Comparison of ENCODE assay signal across 32 cellular contexts in genomic region chr19:56201973-56202372, GRCh38. TPM values are rescaled to one million over a fixed set of nuclear protein-coding genes. Genes with fewer than 3 reads are reported as not detected.
"Had no signal": no experiment of that assay in that cellular context is flagged by ENCODE, and none has a peak within 500 bp of the region (broad histone marks: within the 10 kb centered on the region; RNA-seq: fewer than 3 reads in every experiment).

ZSCAN5C (plus strand) TSS chr19:56202273; CDS start chr19:56205914, 3,641 bp downstream.

- H3K4me3 Mint-ChIP-seq: stimulated activated effector memory CD8-positive, alpha-beta T cell treated with anti-CD3 and anti-CD28 coated beads, Interleukin-12 subunit alpha, Interleukin-12 subunit beta, amount 100 ng/mL, for 72 hours; stimulated activated memory B cell treated with anti-CD40 and anti-IgM and Interleukin-4, amounts not matched to agents 10 μg/mL and 1 μg/mL and 100 μg/mL, for 72 hours; stimulated activated naive B cell treated with anti-CD40 and anti-IgM and Interleukin-4, amounts not matched to agents 10 μg/mL and 1 μg/mL and 100 μg/mL, for 72 hours; stimulated activated naive CD8-positive, alpha-beta T cell treated with anti-CD3 and anti-CD28 coated beads, Interleukin-15, amount 100 ng/mL, for 72 hours; stimulated activated naive CD8-positive, alpha-beta T cell treated with anti-CD3 and anti-CD28 coated beads, Interleukin-15, Interleukin-2, amounts not matched to agents 100 ng/mL and 50 ng/mL, for 24 hours; type B pancreatic cell had no signal

- ATAC-seq: stimulated activated effector memory CD8-positive, alpha-beta T cell treated with anti-CD3 and anti-CD28 coated beads, Interleukin-12 subunit alpha, Interleukin-12 subunit beta, amount 100 ng/mL, for 72 hours; stimulated activated memory B cell treated with anti-CD40 and anti-IgM and Interleukin-4, amounts not matched to agents 10 μg/mL and 1 μg/mL and 100 μg/mL, for 72 hours; stimulated activated naive B cell treated with anti-CD40 and anti-IgM and Interleukin-4, amounts not matched to agents 10 μg/mL and 1 μg/mL and 100 μg/mL, for 72 hours; stimulated activated naive CD8-positive, alpha-beta T cell treated with anti-CD3 and anti-CD28 coated beads, Interleukin-15, amount 100 ng/mL, for 72 hours; stimulated activated naive CD8-positive, alpha-beta T cell treated with anti-CD3 and anti-CD28 coated beads, Interleukin-15, Interleukin-2, amounts not matched to agents 100 U/mL and 50 U/mL, for 24 hours; upper lobe of right lung had no signal

- H3K36me3 Mint-ChIP-seq: stimulated activated effector memory CD8-positive, alpha-beta T cell treated with anti-CD3 and anti-CD28 coated beads, Interleukin-12 subunit alpha, Interleukin-12 subunit beta, amount 100 ng/mL, for 72 hours; stimulated activated memory B cell treated with anti-CD40 and anti-IgM and Interleukin-4, amounts not matched to agents 10 μg/mL and 1 μg/mL and 100 μg/mL, for 72 hours; stimulated activated naive B cell treated with anti-CD40 and anti-IgM and Interleukin-4, amounts not matched to agents 10 μg/mL and 1 μg/mL and 100 μg/mL, for 72 hours; type B pancreatic cell had no signal

- H3K9me3 Mint-ChIP-seq: stimulated activated effector memory CD8-positive, alpha-beta T cell treated with anti-CD3 and anti-CD28 coated beads, Interleukin-12 subunit alpha, Interleukin-12 subunit beta, amount 100 ng/mL, for 72 hours; stimulated activated memory B cell treated with anti-CD40 and anti-IgM and Interleukin-4, amounts not matched to agents 10 μg/mL and 1 μg/mL and 100 μg/mL, for 72 hours; stimulated activated naive B cell treated with anti-CD40 and anti-IgM and Interleukin-4, amounts not matched to agents 10 μg/mL and 1 μg/mL and 100 μg/mL, for 72 hours; stimulated activated naive CD8-positive, alpha-beta T cell treated with anti-CD3 and anti-CD28 coated beads, Interleukin-15, amount 100 ng/mL, for 72 hours; stimulated activated naive CD8-positive, alpha-beta T cell treated with anti-CD3 and anti-CD28 coated beads, Interleukin-15, Interleukin-2, amounts not matched to agents 100 ng/mL and 50 ng/mL, for 24 hours; type B pancreatic cell had no signal

- H3K4me1 Mint-ChIP-seq: stimulated activated effector memory CD8-positive, alpha-beta T cell treated with anti-CD3 and anti-CD28 coated beads, Interleukin-12 subunit alpha, Interleukin-12 subunit beta, amount 100 ng/mL, for 72 hours; stimulated activated memory B cell treated with anti-CD40 and anti-IgM and Interleukin-4, amounts not matched to agents 10 μg/mL and 1 μg/mL and 100 μg/mL, for 72 hours; stimulated activated naive B cell treated with anti-CD40 and anti-IgM and Interleukin-4, amounts not matched to agents 10 μg/mL and 1 μg/mL and 100 μg/mL, for 72 hours; stimulated activated naive CD8-positive, alpha-beta T cell treated with anti-CD3 and anti-CD28 coated beads, Interleukin-15, amount 100 ng/mL, for 72 hours had no signal

- DNase-seq: stimulated activated CD4-positive, alpha-beta T cell treated with anti-CD3 and anti-CD28 coated beads, Interleukin-2, amount 100 ng/mL, for 48 hours; stimulated activated CD4-positive, alpha-beta T cell treated with anti-CD3 and anti-CD28 coated beads, Interleukin-4, amount 100 ng/mL, for 1 hour; stimulated activated CD4-positive, alpha-beta T cell treated with anti-CD3 and anti-CD28 coated beads, Interleukin-4, amount 100 ng/mL, for 24 hours; stimulated activated CD4-positive, alpha-beta T cell treated with anti-CD3 and anti-CD28 coated beads, Interleukin-4, amount 100 ng/mL, for 4 hours; stimulated activated CD8-positive, alpha-beta memory T cell treated with anti-CD3 and anti-CD28 coated beads, Interleukin-4, amount 100 ng/mL, for 48 hours; stimulated activated naive B cell treated with anti-CD40 and anti-IgM and Interleukin-4, amounts not matched to agents 10 μg/mL and 1 μg/mL and 100 μg/mL, for 72 hours; stimulated activated naive CD4-positive, alpha-beta T cell; stimulated activated naive CD4-positive, alpha-beta T cell treated with Interleukin-2 at 50 U/mL for 16 hours; stimulated activated naive CD8-positive, alpha-beta T cell treated with anti-CD3 and anti-CD28 coated beads, Interleukin-15, amount 100 ng/mL, for 72 hours; stimulated activated naive CD8-positive, alpha-beta T cell treated with anti-CD3 and anti-CD28 coated beads, Interleukin-15, Interleukin-2, amounts not matched to agents 100 U/mL and 50 U/mL, for 24 hours; stomach; substantia nigra; testis; thyroid gland; tibial artery; transverse colon; trophoblast cell; upper lobe of left lung; upper lobe of right lung; uterus had no signal

- H3K27ac Mint-ChIP-seq: stimulated activated effector memory CD8-positive, alpha-beta T cell treated with anti-CD3 and anti-CD28 coated beads, Interleukin-12 subunit alpha, Interleukin-12 subunit beta, amount 100 ng/mL, for 72 hours; stimulated activated memory B cell treated with anti-CD40 and anti-IgM and Interleukin-4, amounts not matched to agents 10 μg/mL and 1 μg/mL and 100 μg/mL, for 72 hours; stimulated activated naive B cell treated with anti-CD40 and anti-IgM and Interleukin-4, amounts not matched to agents 10 μg/mL and 1 μg/mL and 100 μg/mL, for 72 hours; stimulated activated naive CD8-positive, alpha-beta T cell treated with anti-CD3 and anti-CD28 coated beads, Interleukin-15, Interleukin-2, amounts not matched to agents 100 ng/mL and 50 ng/mL, for 24 hours; type B pancreatic cell had no signal

RNA-seq across cellular contexts. Expression of gene ZSCAN5C, which starts in this region (rescaled TPM):
- total RNA-seq: stomach, subcutaneous adipose tissue, suprapubic skin, temporal lobe, thoracic aorta, thyroid gland, tibial nerve, transverse colon, upper lobe of left lung, upper lobe of right lung, ureter, urinary bladder, uterus, vagina had no signal
